In genomic region chr7:74527842-74528241, GRCh38 we compare ENCODE assay signal across 23 cellular contexts.
DNase-seq lines count a peak whose midpoint lies in the region; ATAC-seq and TF ChIP-seq lines count a peak whose summit lies in the region.
"Had no signal": no experiment of that assay in that cellular context is flagged by ENCODE, and none has a peak within 500 bp of the region (broad histone marks: within the 10 kb centered on the region; RNA-seq: fewer than 3 reads in every experiment).

No MANE protein-coding gene starts in this region.

- TF ChIP-seq CTCF in Peyer's patch (IDR thresholded peaks at IDR 0.05): no peak

- ATAC-seq in esophagus mucosa (peak; percentile 72), T-cell (replicated peaks in 1 of 4) (no peak)
- ATAC-seq: activated T-cell treated with anti-CD3 and anti-CD28 coated beads, Interleukin-2, amount 50 U/mL, for 72 hours had no signal

- peak; percentile 63 for DNase-seq in NCI-H510A treated with DMSO at 0.1 percent for 48 hours (lab: John Stamatoyannopoulos, UW)
- no peak for DNase-seq in NCI-H510A (lab: John Stamatoyannopoulos, UW)
- peak in 2 of 3 donors; percentile 81 to 83 for DNase-seq in Peyer's patch
- DNase-seq in ureter (ENCODE audit: low spot score): peak; percentile 65
- no peak for DNase-seq in T-cell
- no peak for DNase-seq in activated CD8-positive, alpha-beta memory T cell treated with anti-CD3 and anti-CD28 coated beads, Interleukin-2, amount 50 U/mL, for 48 hours
- DNase-seq in OCI-M1 (lab: John Stamatoyannopoulos, UW): no peak
- DNase-seq: activated CD4-positive, alpha-beta T cell treated with anti-CD3 and anti-CD28 coated beads for 4 hours; activated naive CD4-positive, alpha-beta T cell treated with anti-CD3 and anti-CD28 coated beads, Interleukin-2, amount 10 ng/mL, durations not matched to agents 7 days and 5 days; activated T-cell treated with anti-CD3 and anti-CD28 coated beads, Interleukin-2, amount 50 U/mL, for 72 hours; anterior cingulate cortex; central memory CD4-positive, alpha-beta T cell; kidney glomerular epithelial cell; MG63; NCI-H1694 treated with DMSO at 0.1 percent for 48 hours; NCI-H526; SHP77; spleen; stimulated activated CD4-positive, alpha-beta T cell treated with anti-CD3 and anti-CD28 coated beads, Interleukin-4, amount 100 ng/mL, for 4 hours; upper lobe of left lung had no signal

- peak in 1 of 2 donors; percentile 32 for TF ChIP-seq POLR2A in Peyer's patch (IDR thresholded peaks at IDR 0.05)

- no peaks in the 10 kb centered on the region for H3K4me1 Mint-ChIP-seq in T-cell
- H3K4me1 Mint-ChIP-seq: activated naive CD4-positive, alpha-beta T cell treated with anti-CD3 and anti-CD28 coated beads, Interleukin-2, amount 10 ng/mL, durations not matched to agents 7 days and 5 days had no signal

- no peaks in the 10 kb centered on the region for H3K9me3 Mint-ChIP-seq in T-cell
- H3K9me3 Mint-ChIP-seq: activated naive CD4-positive, alpha-beta T cell treated with anti-CD3 and anti-CD28 coated beads, Interleukin-2, amount 10 ng/mL, durations not matched to agents 7 days and 5 days; activated T-cell treated with anti-CD3 and anti-CD28 coated beads, Interleukin-2, amount 50 U/mL, for 72 hours; stimulated activated naive CD8-positive, alpha-beta T cell treated with anti-CD3 and anti-CD28 coated beads, Interleukin-15, Interleukin-2, amounts not matched to agents 100 ng/mL and 50 ng/mL, for 24 hours had no signal

- H3K36me3 Mint-ChIP-seq in T-cell: no peaks in the 10 kb centered on the region
- H3K36me3 Mint-ChIP-seq: activated naive CD4-positive, alpha-beta T cell treated with anti-CD3 and anti-CD28 coated beads, Interleukin-2, amount 10 ng/mL, durations not matched to agents 7 days and 5 days had no signal

- CTCF ChIA-PET in T-cell (lab: Charles Lee): no interaction called here

- POLR2A ChIA-PET in T-cell (lab: Charles Lee): no interaction called here

- H3K27me3 Mint-ChIP-seq in T-cell: no peaks in the 10 kb centered on the region
- H3K27me3 Mint-ChIP-seq: activated naive CD4-positive, alpha-beta T cell treated with anti-CD3 and anti-CD28 coated beads, Interleukin-2, amount 10 ng/mL, durations not matched to agents 7 days and 5 days; stimulated activated naive CD8-positive, alpha-beta T cell treated with anti-CD3 and anti-CD28 coated beads, Interleukin-15, Interleukin-2, amounts not matched to agents 100 ng/mL and 50 ng/mL, for 24 hours had no signal

- H3K9me3 ChIP-seq in Peyer's patch: no peaks in the 10 kb centered on the region
- H3K9me3 ChIP-seq: BLaER1 treated with 17β-estradiol and CSF1 and Interleukin-3, amounts not matched to agents 10 nM and 100 nM; MG63; spleen; upper lobe of left lung had no signal

- no peak overlapping the region for H3K4me3 Mint-ChIP-seq in T-cell
- H3K4me3 Mint-ChIP-seq: activated naive CD4-positive, alpha-beta T cell treated with anti-CD3 and anti-CD28 coated beads, Interleukin-2, amount 10 ng/mL, durations not matched to agents 7 days and 5 days; activated T-cell treated with anti-CD3 and anti-CD28 coated beads, Interleukin-2, amount 50 U/mL, for 72 hours; stimulated activated naive CD8-positive, alpha-beta T cell treated with anti-CD3 and anti-CD28 coated beads, Interleukin-15, Interleukin-2, amounts not matched to agents 100 ng/mL and 50 ng/mL, for 24 hours had no signal

- peak overlapping the region in 3 of 4 donors; percentile 22 to 65 (median 58) for H3K27ac ChIP-seq in Peyer's patch
- H3K27ac ChIP-seq: BLaER1 treated with 17β-estradiol and CSF1 and Interleukin-3, amounts not matched to agents 10 nM and 100 nM; spleen had no signal

- H3K4me1 ChIP-seq in Peyer's patch: peaks cover 0 to 8% (median 2%) of the 10 kb centered on the region in 4 donors
- H3K4me1 ChIP-seq: spleen, upper lobe of left lung had no signal

- H3K27ac Mint-ChIP-seq in T-cell: no peak overlapping the region
- H3K27ac Mint-ChIP-seq: activated naive CD4-positive, alpha-beta T cell treated with anti-CD3 and anti-CD28 coated beads, Interleukin-2, amount 10 ng/mL, durations not matched to agents 7 days and 5 days; activated T-cell treated with anti-CD3 and anti-CD28 coated beads, Interleukin-2, amount 50 U/mL, for 72 hours; stimulated activated naive CD8-positive, alpha-beta T cell treated with anti-CD3 and anti-CD28 coated beads, Interleukin-15, Interleukin-2, amounts not matched to agents 100 ng/mL and 50 ng/mL, for 24 hours had no signal

- H3K36me3 ChIP-seq in Peyer's patch: peaks cover 0 to 24% (median 0%) of the 10 kb centered on the region in 3 donors

- H3K4me3 ChIP-seq in Peyer's patch: no peak overlapping the region
- H3K4me3 ChIP-seq: BLaER1 treated with 17β-estradiol and CSF1 and Interleukin-3, amounts not matched to agents 10 nM and 100 nM; MG63; spleen; upper lobe of left lung had no signal

- H3K27me3 ChIP-seq in Peyer's patch: no peaks in the 10 kb centered on the region
- H3K27me3 ChIP-seq: BLaER1 treated with 17β-estradiol and CSF1 and Interleukin-3, amounts not matched to agents 10 nM and 100 nM; MG63; spleen; upper lobe of left lung had no signal

Comparison
In these comparisons a context has a peak if more than half of its experiments do, and no peak if none do; other contexts are left out.
1. DNase-seq: peak in NCI-H510A treated with DMSO at 0.1 percent for 48 hours (single experiment), Peyer's patch (2 of 3) and ureter (single experiment); none in NCI-H510A (single experiment), T-cell (0 of 34), activated CD8-positive, alpha-beta memory T cell treated with anti-CD3 and anti-CD28 coated beads, Interleukin-2, amount 50 U/mL, for 48 hours (single experiment) and OCI-M1 (single experiment).